Comparison of ENCODE assay signal across 12 cellular contexts in the genomic region with DNA sequence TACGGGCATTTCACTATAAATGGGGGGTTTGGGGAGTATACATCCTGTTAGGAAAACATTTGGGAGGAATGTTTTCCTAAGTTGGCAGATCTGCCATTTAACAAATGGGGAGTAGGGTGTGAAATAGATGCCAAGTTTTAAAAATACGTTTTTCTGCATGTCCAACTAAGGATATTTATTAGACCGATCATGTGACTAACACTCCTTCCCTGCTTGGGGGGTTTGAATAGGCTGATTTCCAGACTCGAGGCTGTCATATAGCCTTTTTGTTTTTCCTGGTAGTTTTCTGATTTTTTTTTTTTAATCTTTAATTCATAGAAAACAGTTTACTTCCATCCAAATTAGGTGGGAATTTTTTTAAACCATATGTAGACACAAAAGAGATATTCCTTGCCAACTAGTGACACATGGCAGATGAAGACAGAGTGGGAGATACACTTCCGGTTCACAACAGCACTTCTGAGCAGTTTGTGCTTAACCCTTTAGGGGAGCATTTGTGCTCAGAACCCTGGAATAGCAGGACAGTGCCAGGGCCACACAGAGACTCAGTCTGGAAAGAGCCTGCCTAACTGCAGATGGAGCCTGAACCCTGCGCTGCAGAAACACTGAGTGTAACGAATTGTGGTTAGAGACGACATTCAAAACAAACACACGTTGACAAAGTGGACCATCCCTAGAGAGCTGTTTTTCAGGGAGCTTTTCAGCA. TPM values are rescaled to one million over a fixed set of nuclear protein-coding genes. Genes with fewer than 3 reads are reported as not detected.
DNase-seq lines count a peak whose midpoint lies in the region; ATAC-seq and TF ChIP-seq lines count a peak whose summit lies in the region.
"Had no signal": no experiment of that assay in that cellular context is flagged by ENCODE, and none has a peak within 500 bp of the region (broad histone marks: within the 10 kb centered on the region; RNA-seq: fewer than 3 reads in every experiment).

No MANE protein-coding gene starts in this region.

- peak overlapping the region; percentile 53 for H3K27ac Mint-ChIP-seq in activated T-cell treated with anti-CD3 and anti-CD28 coated beads, Interleukin-2, amount 50 U/mL, for 24 hours
- H3K27ac Mint-ChIP-seq in stimulated activated naive B cell treated with anti-CD40 and anti-IgM and Interleukin-4, amounts not matched to agents 10 μg/mL and 1 μg/mL and 100 μg/mL, for 72 hours, result peak overlapping the region; percentile 73

- no peaks in the 10 kb centered on the region for H3K27me3 Mint-ChIP-seq in activated T-cell treated with anti-CD3 and anti-CD28 coated beads, Interleukin-2, amount 50 U/mL, for 24 hours
- no peaks in the 10 kb centered on the region for H3K27me3 Mint-ChIP-seq in stimulated activated naive B cell treated with anti-CD40 and anti-IgM and Interleukin-4, amounts not matched to agents 10 μg/mL and 1 μg/mL and 100 μg/mL, for 72 hours

- ATAC-seq in Panc1 (peak; percentile 58; the same call in 1 of the 2 replicates), omental fat pad (ENCODE audit: low FRiP score) (no peak), GM18502 (IDR thresholded peaks at IDR 0.05; ENCODE audit: poor library complexity, unreplicated experiment) (no peak)
- ATAC-seq in stimulated activated naive B cell treated with anti-CD40 and anti-IgM and Interleukin-4, amounts not matched to agents 10 μg/mL and 1 μg/mL and 100 μg/mL, for 72 hours (replicated peaks), result no peak

- TF ChIP-seq CTCF in Panc1 (IDR thresholded peaks at IDR 0.05), result no peak
- no peak for TF ChIP-seq CTCF in omental fat pad (IDR thresholded peaks at IDR 0.05)

- H3K4me1 ChIP-seq in Panc1 (ENCODE audit: control insufficient read depth, insufficient read depth, low read length), result peaks cover 19% of the 10 kb centered on the region

- H3K27ac ChIP-seq in Panc1 (ENCODE audit: low read length), result peak overlapping the region; percentile 54; the same call in 1 of the 2 replicates
- H3K27ac ChIP-seq: epithelial cell of prostate had no signal

- no peaks in the 10 kb centered on the region for H3K36me3 Mint-ChIP-seq in activated T-cell treated with anti-CD3 and anti-CD28 coated beads, Interleukin-2, amount 50 U/mL, for 24 hours (ENCODE audit: low read depth)
- no peaks in the 10 kb centered on the region for H3K36me3 Mint-ChIP-seq in stimulated activated naive B cell treated with anti-CD40 and anti-IgM and Interleukin-4, amounts not matched to agents 10 μg/mL and 1 μg/mL and 100 μg/mL, for 72 hours

- H3K36me3 ChIP-seq in Panc1 (ENCODE audit: control insufficient read depth, insufficient read depth, low read length), result no peaks in the 10 kb centered on the region

- CTCF ChIA-PET in Panc1 (lab: Charles Lee), result no interaction called here

- H3K4me3 ChIP-seq in Panc1 (ENCODE audit: low read depth in 2 of 2, low read length in 2 of 2), result no peak overlapping the region
- H3K4me3 ChIP-seq: smooth muscle cell had no signal

- H3K4me1 Mint-ChIP-seq in activated T-cell treated with anti-CD3 and anti-CD28 coated beads, Interleukin-2, amount 50 U/mL, for 24 hours (ENCODE audit: low read depth), result peaks cover 44% of the 10 kb centered on the region
- peaks cover 13 to 47% of the 10 kb centered on the region in 2 donors for H3K4me1 Mint-ChIP-seq in stimulated activated naive B cell treated with anti-CD40 and anti-IgM and Interleukin-4, amounts not matched to agents 10 μg/mL and 1 μg/mL and 100 μg/mL, for 72 hours

- no peak overlapping the region for H3K4me3 Mint-ChIP-seq in activated T-cell treated with anti-CD3 and anti-CD28 coated beads, Interleukin-2, amount 50 U/mL, for 24 hours
- H3K4me3 Mint-ChIP-seq in stimulated activated naive B cell treated with anti-CD40 and anti-IgM and Interleukin-4, amounts not matched to agents 10 μg/mL and 1 μg/mL and 100 μg/mL, for 72 hours, result no peak overlapping the region

- no peaks in the 10 kb centered on the region for H3K9me3 Mint-ChIP-seq in activated T-cell treated with anti-CD3 and anti-CD28 coated beads, Interleukin-2, amount 50 U/mL, for 24 hours
- H3K9me3 Mint-ChIP-seq in stimulated activated naive B cell treated with anti-CD40 and anti-IgM and Interleukin-4, amounts not matched to agents 10 μg/mL and 1 μg/mL and 100 μg/mL, for 72 hours, result no peaks in the 10 kb centered on the region

- intact Hi-C loops in Panc1 (cut with micrococcal nuclease; ENCODE audit: unreplicated experiment), result no loop called here

- in situ Hi-C loops in Panc1 (cut with HindIII; ENCODE audit: low pct_unique_long_range_greater_than_20kb, low sequenced_read_pairs), result no loop called here

- no peak for DNase-seq in activated T-cell treated with anti-CD3 and anti-CD28 coated beads, Interleukin-2, amount 50 U/mL, for 24 hours
- no peak for DNase-seq in activated T-cell treated with anti-CD3 and anti-CD28 coated beads, Interleukin-2, amount 50 U/mL, for 48 hours
- DNase-seq in Panc1 (ENCODE audit: low read depth, low spot score) (no peak), fibroblast of peridontal ligament (ENCODE audit: extremely low read depth) (peak; percentile 53), omental fat pad (ENCODE audit: low spot score) (no peak), foreskin melanocyte (no peak)
- no peak for DNase-seq in stimulated activated naive B cell treated with anti-CD40 and anti-IgM and Interleukin-4, amounts not matched to agents 10 μg/mL and 1 μg/mL and 100 μg/mL, for 72 hours
- DNase-seq: activated CD4-positive, alpha-beta T cell treated with anti-CD3 and anti-CD28 coated beads, Interleukin-2, amount 50 U/mL, for 4 hours; NCI-H2107 had no signal

- BruUV-seq in Panc1 (replicated peaks; lab: Mats Ljungman, UMichigan), result no TSS peak

- H3K27me3 ChIP-seq in Panc1 (ENCODE audit: control insufficient read depth, insufficient read depth, low read length), result no peaks in the 10 kb centered on the region

- POLR2A ChIA-PET in Panc1 (lab: Charles Lee), result no interaction called here

- H3K9me3 ChIP-seq in Panc1 (ENCODE audit: control insufficient read depth, insufficient read depth, low read depth, low read length), result no peaks in the 10 kb centered on the region

RNA-seq across cellular contexts. Expression of a gene that starts 5.6 kb away (rescaled TPM):
- total RNA-seq in Panc1 (2021; ENCODE audit: unreplicated experiment) (99.6 TPM), omental fat pad (10 to 100 TPM; 25.9 to 80.3 (median 35.9) TPM)
- polyA plus RNA-seq in Panc1 (2012; ENCODE audit: insufficient read length), result 56.1 TPM
